In genomic region chr19:37304884-37305255, GRCh38 we compare ENCODE assay signal across 14 cellular contexts.
DNase-seq lines count a peak whose midpoint lies in the region; ATAC-seq and TF ChIP-seq lines count a peak whose summit lies in the region.
"Had no signal": no experiment of that assay in that cellular context is flagged by ENCODE, and none has a peak within 500 bp of the region (broad histone marks: within the 10 kb centered on the region; RNA-seq: fewer than 3 reads in every experiment).

No MANE protein-coding gene starts in this region.

- no peak overlapping the region for H3K4me3 Mint-ChIP-seq in activated CD8-positive, alpha-beta memory T cell treated with anti-CD3 and anti-CD28 coated beads, Interleukin-2, amount 10 ng/mL, durations not matched to agents 7 days and 5 days
- peak overlapping the region; percentile 87 for H3K4me3 Mint-ChIP-seq in WTC11
- no peak overlapping the region for H3K4me3 Mint-ChIP-seq in activated naive CD8-positive, alpha-beta T cell treated with anti-CD3 and anti-CD28 coated beads, Interleukin-2, amount 50 U/mL, for 24 hours

- no peaks in the 10 kb centered on the region for H3K27me3 Mint-ChIP-seq in activated CD8-positive, alpha-beta memory T cell treated with anti-CD3 and anti-CD28 coated beads, Interleukin-2, amount 10 ng/mL, durations not matched to agents 7 days and 5 days
- peaks cover 24% of the 10 kb centered on the region for H3K27me3 Mint-ChIP-seq in WTC11 (ENCODE audit: low read depth)
- peaks cover 3% of the 10 kb centered on the region for H3K27me3 Mint-ChIP-seq in activated naive CD8-positive, alpha-beta T cell treated with anti-CD3 and anti-CD28 coated beads, Interleukin-2, amount 50 U/mL, for 24 hours

- TF ChIP-seq CTCF in WTC11 (IDR thresholded peaks at IDR 0.05), result no peak

- peaks cover 4% of the 10 kb centered on the region for H3K36me3 Mint-ChIP-seq in activated CD8-positive, alpha-beta memory T cell treated with anti-CD3 and anti-CD28 coated beads, Interleukin-2, amount 10 ng/mL, durations not matched to agents 7 days and 5 days
- peaks cover 37% of the 10 kb centered on the region for H3K36me3 Mint-ChIP-seq in WTC11
- H3K36me3 Mint-ChIP-seq in activated naive CD8-positive, alpha-beta T cell treated with anti-CD3 and anti-CD28 coated beads, Interleukin-2, amount 50 U/mL, for 24 hours (ENCODE audit: low read depth), result peaks cover 3% of the 10 kb centered on the region
- H3K36me3 Mint-ChIP-seq: CD8-positive, alpha-beta memory T cell had no signal

- no peak for ATAC-seq in activated CD8-positive, alpha-beta memory T cell treated with anti-CD3 and anti-CD28 coated beads, Interleukin-2, amount 10 ng/mL, durations not matched to agents 7 days and 5 days
- no peak for ATAC-seq in WTC11
- no peak for ATAC-seq in activated naive CD8-positive, alpha-beta T cell treated with anti-CD3 and anti-CD28 coated beads, Interleukin-2, amount 50 U/mL, for 24 hours

- H3K4me1 Mint-ChIP-seq in activated CD8-positive, alpha-beta memory T cell treated with anti-CD3 and anti-CD28 coated beads, Interleukin-2, amount 10 ng/mL, durations not matched to agents 7 days and 5 days, result peaks cover 2% of the 10 kb centered on the region
- peaks cover 3% of the 10 kb centered on the region; the same call in 1 of the 2 replicates for H3K4me1 Mint-ChIP-seq in WTC11
- H3K4me1 Mint-ChIP-seq in activated naive CD8-positive, alpha-beta T cell treated with anti-CD3 and anti-CD28 coated beads, Interleukin-2, amount 50 U/mL, for 24 hours, result peaks cover 2% of the 10 kb centered on the region

- POLR2A ChIA-PET in WTC11 (lab: Charles Lee), result no interaction called here

- H3K9me3 Mint-ChIP-seq in activated CD8-positive, alpha-beta memory T cell treated with anti-CD3 and anti-CD28 coated beads, Interleukin-2, amount 10 ng/mL, durations not matched to agents 7 days and 5 days (ENCODE audit: low read depth), result peaks cover 11% of the 10 kb centered on the region
- peaks cover 42% of the 10 kb centered on the region for H3K9me3 Mint-ChIP-seq in WTC11
- H3K9me3 Mint-ChIP-seq in activated naive CD8-positive, alpha-beta T cell treated with anti-CD3 and anti-CD28 coated beads, Interleukin-2, amount 50 U/mL, for 24 hours, result peaks cover 20% of the 10 kb centered on the region

- CTCF ChIA-PET in activated CD8-positive, alpha-beta memory T cell treated with anti-CD3 and anti-CD28 coated beads, Interleukin-2, amount 10 ng/mL, durations not matched to agents 7 days and 5 days (lab: Charles Lee), result no interaction called here
- CTCF ChIA-PET in WTC11 (lab: Charles Lee), result no interaction called here

- peak; percentile 15 for DNase-seq in activated CD8-positive, alpha-beta memory T cell treated with anti-CD3 and anti-CD28 coated beads for 24 hours
- DNase-seq in activated CD8-positive, alpha-beta memory T cell treated with anti-CD3 and anti-CD28 coated beads, Interleukin-2, amount 10 ng/mL, durations not matched to agents 7 days and 5 days, result no peak
- DNase-seq in 8988T, result peak; percentile 53
- DNase-seq in WTC11 (ENCODE audit: low spot score), result no peak
- DNase-seq in mesenteric fat pad (ENCODE audit: low spot score), result peak; percentile 5
- no peak for DNase-seq in activated naive CD8-positive, alpha-beta T cell treated with anti-CD3 and anti-CD28 coated beads, Interleukin-2, amount 50 U/mL, for 24 hours
- DNase-seq in NCI-H345 treated with DMSO at 0.1 percent for 48 hours (lab: John Stamatoyannopoulos, UW; ENCODE audit: unreplicated experiment), result no peak
- DNase-seq in SIG-M5 treated with dmso at 0.1 percent for 504 hours (lab: John Stamatoyannopoulos, UW; ENCODE audit: unreplicated experiment), result no peak
- DNase-seq: AML-193, Caco-2, DND-41, GDM1, GOT3 had no signal

- H3K27ac Mint-ChIP-seq in activated CD8-positive, alpha-beta memory T cell treated with anti-CD3 and anti-CD28 coated beads, Interleukin-2, amount 10 ng/mL, durations not matched to agents 7 days and 5 days, result no peak overlapping the region
- no peak overlapping the region for H3K27ac Mint-ChIP-seq in WTC11
- H3K27ac Mint-ChIP-seq in activated naive CD8-positive, alpha-beta T cell treated with anti-CD3 and anti-CD28 coated beads, Interleukin-2, amount 50 U/mL, for 24 hours, result no peak overlapping the region

TF ChIP-seq in WTC11, 78 proteins besides CTCF, POLR2A, EP300 and RAD21:
- TF ChIP-seq CBFB (CRISPR knock-in tag; IDR thresholded peaks at IDR 0.05; ENCODE audit: low read depth), result no peak
- TF ChIP-seq NR2C2 (CRISPR knock-in tag; IDR thresholded peaks at IDR 0.05), result no peak
- TF ChIP-seq ZNF425 (CRISPR knock-in tag; conservative IDR thresholded peaks at IDR 0.05), result no peak
- no peak for TF ChIP-seq ZNF121 (CRISPR knock-in tag; IDR thresholded peaks at IDR 0.05)
- TF ChIP-seq ATF2 (CRISPR knock-in tag; IDR thresholded peaks at IDR 0.05; ENCODE audit: borderline replicate concordance, low read depth), result no peak
- no peak for TF ChIP-seq ZNF263 (CRISPR knock-in tag; IDR thresholded peaks at IDR 0.05; ENCODE audit: low read depth)
- no peak for TF ChIP-seq SP1 (CRISPR knock-in tag; conservative IDR thresholded peaks at IDR 0.05)
- TF ChIP-seq MXD4 (CRISPR knock-in tag; IDR thresholded peaks at IDR 0.05; ENCODE audit: borderline replicate concordance), result no peak
- no peak for TF ChIP-seq NR1H2 (CRISPR knock-in tag; IDR thresholded peaks at IDR 0.05)
- no peak for TF ChIP-seq FOXK1 (CRISPR knock-in tag; IDR thresholded peaks at IDR 0.05)
- no peak for TF ChIP-seq JUN (CRISPR knock-in tag; IDR thresholded peaks at IDR 0.05)
- TF ChIP-seq ETV6 (CRISPR knock-in tag; IDR thresholded peaks at IDR 0.05), result no peak

Comparison
In these comparisons a context has a peak if more than half of its experiments do, and no peak if none do; other contexts are left out.
1. DNase-seq: peak in activated CD8-positive, alpha-beta memory T cell treated with anti-CD3 and anti-CD28 coated beads for 24 hours (single experiment), 8988T (single experiment) and mesenteric fat pad (single experiment); none in activated CD8-positive, alpha-beta memory T cell treated with anti-CD3 and anti-CD28 coated beads, Interleukin-2, amount 10 ng/mL, durations not matched to agents 7 days and 5 days (single experiment), WTC11 (single experiment), activated naive CD8-positive, alpha-beta T cell treated with anti-CD3 and anti-CD28 coated beads, Interleukin-2, amount 50 U/mL, for 24 hours (single experiment), NCI-H345 treated with DMSO at 0.1 percent for 48 hours (single experiment) and SIG-M5 treated with dmso at 0.1 percent for 504 hours (single experiment).